ENCODE assay signal across 34 cellular contexts in genomic region chr2:15738965-15739364, GRCh38.
"Had no signal": no experiment of that assay in that cellular context is flagged by ENCODE, and none has a peak within 500 bp of the region (broad histone marks: within the 10 kb centered on the region; RNA-seq: fewer than 3 reads in every experiment).

No MANE protein-coding gene starts in this region.

- H3K9ac ChIP-seq: KMS-11 had no signal

- DNase-seq: Karpas-422, Kasumi-1, MG63, MM.1S, MV-4-11, NCI-H1048, NCI-H1105, NCI-H1105 treated with DMSO at 0.1 percent for 48 hours, NCI-H1417, NCI-H1417 treated with DMSO at 0.1 percent for 48 hours, NCI-H1436, NCI-H1436 treated with DMSO at 0.1 percent for 48 hours, NCI-H146, NCI-H1694, NCI-H1694 treated with DMSO at 0.1 percent for 48 hours, NCI-H187, NCI-H187 treated with DMSO at 0.1 percent for 48 hours, NCI-H1930, NCI-H2029, NCI-H2029 treated with DMSO at 0.1 percent for 48 hours, NCI-H2081, NCI-H2081 treated with DMSO at 0.1 percent for 48 hours, NCI-H2107, NCI-H2171, NCI-H2171 treated with DMSO at 0.1 percent for 48 hours, NCI-H2227 treated with DMSO at 0.1 percent for 48 hours, NCI-H226, NCI-H345, NCI-H446, NCI-H446 treated with DMSO at 0.1 percent for 48 hours, NCI-H510A, NCI-H510A treated with DMSO at 0.1 percent for 48 hours, NCI-H524 had no signal

- H3K4me3 ChIP-seq: MG63 had no signal

- H3K36me3 ChIP-seq: MG63 had no signal

- H3K27ac ChIP-seq: KMS-11 had no signal

- H3K27me3 ChIP-seq: MG63 had no signal
